ENCODE assay signal across 15 cellular contexts in the genomic region with DNA sequence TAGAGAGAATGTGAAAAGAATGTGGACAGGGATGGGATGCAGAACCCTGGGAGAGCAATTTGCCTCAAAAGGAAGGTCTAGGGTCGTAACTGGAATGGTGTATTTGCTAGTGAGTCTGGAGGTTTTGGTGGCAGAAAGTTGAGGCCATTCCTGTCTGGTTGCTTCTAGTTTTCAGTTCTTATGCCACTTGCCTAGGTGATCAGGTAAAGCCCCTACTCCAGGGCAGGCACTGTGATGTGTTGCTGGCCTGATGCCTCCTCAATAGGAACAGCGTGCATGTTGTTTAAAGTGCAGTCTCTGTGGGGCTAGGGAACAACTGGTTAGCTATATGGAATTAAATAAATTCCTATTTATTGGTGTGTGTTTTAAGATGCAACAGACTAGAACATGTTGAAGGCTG. TPM values are rescaled to one million over a fixed set of nuclear protein-coding genes. Genes with fewer than 3 reads are reported as not detected.
DNase-seq lines count a peak whose midpoint lies in the region; ATAC-seq and TF ChIP-seq lines count a peak whose summit lies in the region.
"Had no signal": no experiment of that assay in that cellular context is flagged by ENCODE, and none has a peak within 500 bp of the region (broad histone marks: within the 10 kb centered on the region; RNA-seq: fewer than 3 reads in every experiment).

No MANE protein-coding gene starts in this region.

- peaks cover 90% of the 10 kb centered on the region for H3K36me3 Mint-ChIP-seq in activated T-helper 17 cell treated with anti-CD3 and anti-CD28 coated beads, Interleukin-2, amount 50 U/mL, for 72 hours (ENCODE audit: low read depth)
- peaks cover 57% of the 10 kb centered on the region for H3K36me3 Mint-ChIP-seq in memory B cell
- H3K36me3 Mint-ChIP-seq in stimulated activated naive B cell treated with anti-CD40 and anti-IgM and Interleukin-4, amounts not matched to agents 10 μg/mL and 1 μg/mL and 100 μg/mL, for 72 hours = peaks cover 67 to 77% of the 10 kb centered on the region in 2 donors

- H3K4me3 ChIP-seq in OCI-LY7 (ENCODE audit: low read depth, low read length, poor library complexity, severe bottlenecking) = no peak overlapping the region
- H3K4me3 ChIP-seq in heart right ventricle = no peak overlapping the region
- H3K4me3 ChIP-seq: A549 had no signal

- peak overlapping the region; percentile 43 for H3K27ac Mint-ChIP-seq in activated T-helper 17 cell treated with anti-CD3 and anti-CD28 coated beads, Interleukin-2, amount 50 U/mL, for 72 hours
- H3K27ac Mint-ChIP-seq in memory B cell = peak overlapping the region; percentile 17
- peak overlapping the region; percentile 3 for H3K27ac Mint-ChIP-seq in stimulated activated naive B cell treated with anti-CD40 and anti-IgM and Interleukin-4, amounts not matched to agents 10 μg/mL and 1 μg/mL and 100 μg/mL, for 72 hours
- H3K27ac Mint-ChIP-seq: H9 had no signal

- no peak overlapping the region for H2AFZ ChIP-seq in OCI-LY7 (ENCODE audit: low read length)

- H4K20me1 ChIP-seq in OCI-LY7 (ENCODE audit: insufficient read depth, low read length) = no peaks in the 10 kb centered on the region

- no peak for ATAC-seq in activated T-helper 17 cell treated with anti-CD3 and anti-CD28 coated beads, Interleukin-2, amount 50 U/mL, for 72 hours (replicated peaks)
- ATAC-seq in memory B cell (ENCODE audit: low read depth) = no peak
- ATAC-seq in stimulated activated naive B cell treated with anti-CD40 and anti-IgM and Interleukin-4, amounts not matched to agents 10 μg/mL and 1 μg/mL and 100 μg/mL, for 72 hours (replicated peaks) = no peak
- ATAC-seq in heart right ventricle = no peak
- ATAC-seq: A549 had no signal

- H3K79me2 ChIP-seq in OCI-LY7 (ENCODE audit: insufficient read depth, low read depth, low read length) = peaks cover under 1% of the 10 kb centered on the region; the same call in 1 of the 2 replicates

- H3K27me3 ChIP-seq in heart right ventricle = no peaks in the 10 kb centered on the region

- intact Hi-C loops in OCI-LY7 (cut with micrococcal nuclease; ENCODE audit: unreplicated experiment) (no loop called here), heart right ventricle (cut with DNase I) (no loop called here)

- WGBS in heart right ventricle, 2 donors = 94 to 97% methylated on average over 2 of the region's 2 CpGs

- BruUV-seq in OCI-LY7 (replicated peaks; lab: Mats Ljungman, UMichigan) = no TSS peak

- CTCF ChIA-PET in OCI-LY7 (lab: Charles Lee; ENCODE audit: unreplicated experiment) = no interaction called here

- H3K4me2 ChIP-seq in OCI-LY7 (ENCODE audit: low read length) = no peak overlapping the region
- H3K4me2 ChIP-seq: A549 had no signal

- POLR2A ChIA-PET in OCI-LY7 (lab: Charles Lee) = interaction anchor here (0.8 kb wide), 1 partner anchor 213 kb away, joined by 8 read pairs; no protein-coding TSS in a partner anchor

- H3K36me3 ChIP-seq in OCI-LY7 (ENCODE audit: insufficient read depth, low read length) (peaks cover 70% of the 10 kb centered on the region), heart right ventricle (peaks cover 0 to 97% (median 27%) of the 10 kb centered on the region in 9 donors)

- DNase-seq in OCI-LY7 (ENCODE audit: low spot score) (no peak), memory B cell (ENCODE audit: low spot score in 2 of 2) (no peak), NCI-H1436 treated with DMSO at 0.1 percent for 48 hours (lab: John Stamatoyannopoulos, UW) (no peak), heart right ventricle (no peak)
- DNase-seq in stimulated activated naive B cell treated with anti-CD40 and anti-IgM and Interleukin-4, amounts not matched to agents 10 μg/mL and 1 μg/mL and 100 μg/mL, for 72 hours = no peak
- no peak for DNase-seq in activated CD4-positive, CD25-positive, alpha-beta regulatory T cell treated with anti-CD3 and anti-CD28 coated beads, Interleukin-2, amount 50 U/mL, for 72 hours
- DNase-seq: Caco-2; CD8-positive, alpha-beta memory T cell; DND-41; GDM1; GOT3; H9 had no signal

- H3K4me1 ChIP-seq in OCI-LY7 (ENCODE audit: insufficient read depth, low read length, poor library complexity, severe bottlenecking) (peaks cover 11% of the 10 kb centered on the region), heart right ventricle (peaks cover 0 to 6% (median under 1%) of the 10 kb centered on the region in 9 donors)
- H3K4me1 ChIP-seq: A549, Caco-2 had no signal

- no peaks in the 10 kb centered on the region for H3K27me3 Mint-ChIP-seq in activated T-helper 17 cell treated with anti-CD3 and anti-CD28 coated beads, Interleukin-2, amount 50 U/mL, for 72 hours
- H3K27me3 Mint-ChIP-seq in memory B cell = no peaks in the 10 kb centered on the region
- no peaks in the 10 kb centered on the region for H3K27me3 Mint-ChIP-seq in stimulated activated naive B cell treated with anti-CD40 and anti-IgM and Interleukin-4, amounts not matched to agents 10 μg/mL and 1 μg/mL and 100 μg/mL, for 72 hours
- H3K27me3 Mint-ChIP-seq: CD8-positive, alpha-beta memory T cell had no signal

- H3K27ac ChIP-seq in OCI-LY7 (ENCODE audit: low read depth, low read length, poor library complexity, severe bottlenecking) (peak overlapping the region; percentile 3), heart right ventricle (no peak overlapping the region)
- H3K27ac ChIP-seq: A549 had no signal

- no peaks in the 10 kb centered on the region for H3K9me3 Mint-ChIP-seq in activated T-helper 17 cell treated with anti-CD3 and anti-CD28 coated beads, Interleukin-2, amount 50 U/mL, for 72 hours
- H3K9me3 Mint-ChIP-seq in memory B cell = no peaks in the 10 kb centered on the region
- peaks cover 4% of the 10 kb centered on the region in 2 donors for H3K9me3 Mint-ChIP-seq in stimulated activated naive B cell treated with anti-CD40 and anti-IgM and Interleukin-4, amounts not matched to agents 10 μg/mL and 1 μg/mL and 100 μg/mL, for 72 hours

- H3K9me2 ChIP-seq in OCI-LY7 (ENCODE audit: insufficient read depth, low read length) = no peaks in the 10 kb centered on the region

- no peak overlapping the region for H3K4me3 Mint-ChIP-seq in activated T-helper 17 cell treated with anti-CD3 and anti-CD28 coated beads, Interleukin-2, amount 50 U/mL, for 72 hours
- no peak overlapping the region for H3K4me3 Mint-ChIP-seq in memory B cell
- no peak overlapping the region for H3K4me3 Mint-ChIP-seq in stimulated activated naive B cell treated with anti-CD40 and anti-IgM and Interleukin-4, amounts not matched to agents 10 μg/mL and 1 μg/mL and 100 μg/mL, for 72 hours
- H3K4me3 Mint-ChIP-seq: CD14-positive monocyte, H9 had no signal

- peaks cover 5% of the 10 kb centered on the region for H3K4me1 Mint-ChIP-seq in activated T-helper 17 cell treated with anti-CD3 and anti-CD28 coated beads, Interleukin-2, amount 50 U/mL, for 72 hours
- H3K4me1 Mint-ChIP-seq in memory B cell = peaks cover 24% of the 10 kb centered on the region
- H3K4me1 Mint-ChIP-seq in stimulated activated naive B cell treated with anti-CD40 and anti-IgM and Interleukin-4, amounts not matched to agents 10 μg/mL and 1 μg/mL and 100 μg/mL, for 72 hours = peaks cover 22 to 24% of the 10 kb centered on the region in 2 donors
- H3K4me1 Mint-ChIP-seq: H9 had no signal

- H3K9me3 ChIP-seq in OCI-LY7 (ENCODE audit: low read length) (peaks cover 17% of the 10 kb centered on the region), heart right ventricle (peaks cover 0 to 16% (median 6%) of the 10 kb centered on the region in 11 donors)

- TF ChIP-seq CTCF in OCI-LY7 (conservative IDR thresholded peaks at IDR 0.05; ENCODE audit: low read length) = no peak
- no peak for TF ChIP-seq CTCF in heart right ventricle (IDR thresholded peaks at IDR 0.05)

RNA-seq across cellular contexts. Expression of a gene that starts 6.4 kb away (rescaled TPM):
- 82.6 and 104 TPM in 2 replicates for total RNA-seq in OCI-LY7 (2014; rRNA removed; shearing (Covaris generic))
- total RNA-seq in OCI-LY7 (2022) (109 and 112 TPM in 2 replicates), heart right ventricle (100 to 1,000 TPM in 7 of 10 donors, 10 to 100 TPM in 3; 84.9 to 181 (median 113) TPM)
- total RNA-seq in activated T-helper 17 cell treated with anti-CD3 and anti-CD28 coated beads, Interleukin-2, amount 50 U/mL, for 72 hours = 100 to 1,000 TPM; 107 to 114 TPM
- polyA plus RNA-seq in heart right ventricle = 100 to 1,000 TPM in 1 of 2 donors, 10 to 100 TPM in 1; 96.9 to 173 TPM

RNA-seq across cellular contexts. Expression of a gene that starts 38.2 kb away (rescaled TPM):
- 10.7 and 14.8 TPM in 2 replicates for total RNA-seq in OCI-LY7 (2014; rRNA removed; shearing (Covaris generic))
- total RNA-seq in OCI-LY7 (2022) (26.5 and 28.8 TPM in 2 replicates), heart right ventricle (10 to 100 TPM in 2 of 10 donors, 1 to 10 TPM in 8; 3.4 to 13.1 (median 6.6) TPM)
- total RNA-seq in activated T-helper 17 cell treated with anti-CD3 and anti-CD28 coated beads, Interleukin-2, amount 50 U/mL, for 72 hours = 10 to 100 TPM; 34.9 to 52.0 TPM
- polyA plus RNA-seq in heart right ventricle = 10 to 100 TPM in 1 of 2 donors, 1 to 10 TPM in 1; 5.3 to 17.3 TPM

RNA-seq across cellular contexts. Expression of a gene that starts 44.5 kb away (rescaled TPM):
- total RNA-seq in OCI-LY7 (2014; rRNA removed; shearing (Covaris generic)) = 0.80 and 2.4 TPM in 2 replicates
- total RNA-seq in OCI-LY7 (2022) = 6.3 and 6.4 TPM in 2 replicates
- 10 to 100 TPM; 10.7 to 18.7 TPM for total RNA-seq in activated T-helper 17 cell treated with anti-CD3 and anti-CD28 coated beads, Interleukin-2, amount 50 U/mL, for 72 hours
- 10 to 100 TPM; 21.1 to 37.4 (median 26.9) TPM for total RNA-seq in heart right ventricle
- polyA plus RNA-seq in heart right ventricle = 10 to 100 TPM; 29.8 to 36.6 TPM

RNA-seq across cellular contexts. Expression of a gene that starts 51.8 kb away (rescaled TPM):
- total RNA-seq in OCI-LY7 (2014; rRNA removed; shearing (Covaris generic)) = 272 and 280 TPM in 2 replicates
- total RNA-seq in OCI-LY7 (2022) (172 and 192 TPM in 2 replicates), heart right ventricle (10 to 100 TPM; 37.0 to 74.0 (median 52.0) TPM)
- total RNA-seq in activated T-helper 17 cell treated with anti-CD3 and anti-CD28 coated beads, Interleukin-2, amount 50 U/mL, for 72 hours = 100 to 1,000 TPM; 132 to 242 TPM
- polyA plus RNA-seq in heart right ventricle = 10 to 100 TPM; 21.7 to 61.7 TPM

RNA-seq across cellular contexts. Expression of a gene that starts 54.6 kb away (rescaled TPM):
- total RNA-seq in OCI-LY7 (2014; rRNA removed; shearing (Covaris generic)) = 29.3 and 29.4 TPM in 2 replicates
- total RNA-seq in OCI-LY7 (2022) (46.2 and 47.7 TPM in 2 replicates), heart right ventricle (10 to 100 TPM; 11.2 to 15.0 (median 13.3) TPM)
- total RNA-seq in activated T-helper 17 cell treated with anti-CD3 and anti-CD28 coated beads, Interleukin-2, amount 50 U/mL, for 72 hours = 10 to 100 TPM; 22.5 to 26.9 TPM
- polyA plus RNA-seq in heart right ventricle = 10 to 100 TPM; 14.5 to 20.7 TPM
